27 cellular contexts compared by ENCODE assay signal in genomic region chr11:119794141-119794665, GRCh38.
"Had no signal": no experiment of that assay in that cellular context is flagged by ENCODE, and none has a peak within 500 bp of the region (broad histone marks: within the 10 kb centered on the region; RNA-seq: fewer than 3 reads in every experiment).

No MANE protein-coding gene starts in this region.

- H3K27ac ChIP-seq: heart right ventricle, hepatocyte, left ventricle myocardium inferior, neutrophil, parathyroid adenoma, suprapubic skin, thoracic aorta, tibial artery had no signal

- H3K27ac Mint-ChIP-seq: mesothelial cell of epicardium; naive B cell; natural killer cell; progenitor cell of endocrine pancreas; stimulated activated effector memory CD8-positive, alpha-beta T cell treated with anti-CD3 and anti-CD28 coated beads, Interleukin-12 subunit alpha, Interleukin-12 subunit beta, amount 100 ng/mL, for 72 hours; stimulated activated naive CD8-positive, alpha-beta T cell treated with anti-CD3 and anti-CD28 coated beads, Interleukin-15, Interleukin-2, amounts not matched to agents 100 ng/mL and 50 ng/mL, for 24 hours; type B pancreatic cell had no signal

- H3K9me3 ChIP-seq: heart right ventricle, left ventricle myocardium inferior, neutrophil, suprapubic skin, thoracic aorta, tibial artery had no signal

- ATAC-seq: heart right ventricle; left colon; natural killer cell; right cardiac atrium; stimulated activated effector memory CD8-positive, alpha-beta T cell treated with anti-CD3 and anti-CD28 coated beads, Interleukin-12 subunit alpha, Interleukin-12 subunit beta, amount 100 ng/mL, for 72 hours had no signal

- H2AFZ ChIP-seq: hepatocyte, parathyroid adenoma had no signal

- H3K4me1 Mint-ChIP-seq: naive B cell, natural killer cell had no signal

- H3K9ac ChIP-seq: parathyroid adenoma had no signal

- DNase-seq: heart right ventricle; islet precursor cell; kidney glomerular epithelial cell; left colon; left ventricle myocardium inferior; mesendoderm; naive B cell; natural killer cell; occipital lobe; retina; right cardiac atrium; stimulated activated CD4-positive, alpha-beta T cell treated with anti-CD3 and anti-CD28 coated beads, Interleukin-4, amount 100 ng/mL, for 24 hours; stimulated activated naive CD4-positive, alpha-beta T cell; tibial artery had no signal

- H3K4me2 ChIP-seq: hepatocyte had no signal

- H3K4me3 Mint-ChIP-seq: mesothelial cell of epicardium; naive B cell; natural killer cell; stimulated activated effector memory CD8-positive, alpha-beta T cell treated with anti-CD3 and anti-CD28 coated beads, Interleukin-12 subunit alpha, Interleukin-12 subunit beta, amount 100 ng/mL, for 72 hours; stimulated activated naive CD8-positive, alpha-beta T cell treated with anti-CD3 and anti-CD28 coated beads, Interleukin-15, Interleukin-2, amounts not matched to agents 100 ng/mL and 50 ng/mL, for 24 hours; type B pancreatic cell had no signal

- H3K36me3 Mint-ChIP-seq: mesothelial cell of epicardium; naive B cell; natural killer cell; stimulated activated effector memory CD8-positive, alpha-beta T cell treated with anti-CD3 and anti-CD28 coated beads, Interleukin-12 subunit alpha, Interleukin-12 subunit beta, amount 100 ng/mL, for 72 hours; type B pancreatic cell had no signal

- H3K4me1 ChIP-seq: heart right ventricle, parathyroid adenoma, tibial artery had no signal

- H3K9me3 Mint-ChIP-seq: mesothelial cell of epicardium; naive B cell; natural killer cell; stimulated activated effector memory CD8-positive, alpha-beta T cell treated with anti-CD3 and anti-CD28 coated beads, Interleukin-12 subunit alpha, Interleukin-12 subunit beta, amount 100 ng/mL, for 72 hours; stimulated activated naive CD8-positive, alpha-beta T cell treated with anti-CD3 and anti-CD28 coated beads, Interleukin-15, Interleukin-2, amounts not matched to agents 100 ng/mL and 50 ng/mL, for 24 hours; type B pancreatic cell had no signal

- H3K4me3 ChIP-seq: heart right ventricle, hepatocyte, left ventricle myocardium inferior, lung, skin epidermis, suprapubic skin, thoracic aorta, tibial artery had no signal

- H3K27me3 ChIP-seq: hepatocyte, suprapubic skin, tibial artery had no signal

- H3K36me3 ChIP-seq: heart right ventricle, left ventricle myocardium inferior, neutrophil, suprapubic skin, thoracic aorta, tibial artery had no signal

- H3K79me2 ChIP-seq: hepatocyte, parathyroid adenoma had no signal

- FAIRE-seq: urothelium cell line had no signal
